1 cellular context compared by ENCODE assay signal in the genomic region with DNA sequence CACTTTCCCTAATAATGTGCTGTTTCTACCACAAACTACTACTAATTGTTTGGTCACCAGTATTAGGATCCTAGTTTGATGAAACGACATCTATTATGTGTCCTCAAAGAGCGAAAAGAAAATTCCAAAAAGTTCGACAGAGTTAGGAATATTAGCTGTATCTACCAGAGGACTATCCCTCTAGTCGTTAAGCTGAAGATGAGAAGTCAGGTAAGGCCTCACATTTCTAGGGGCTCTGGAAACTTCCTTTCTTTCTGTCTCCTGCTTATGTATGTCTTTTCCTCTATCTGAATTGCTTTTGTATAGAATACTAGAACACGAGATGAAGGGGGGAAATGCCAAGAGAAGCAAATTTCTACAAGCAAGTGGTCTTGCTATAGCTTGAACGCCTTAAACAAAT.
TF ChIP-seq lines count a peak whose summit lies in the region.

No MANE protein-coding gene starts in this region.

TF ChIP-seq in H1, 55 proteins besides CTCF, POLR2A, EP300 and RAD21:
- TF ChIP-seq SP1 (IDR thresholded peaks at IDR 0.05; ENCODE audit: low read depth, low read length) = no peak
- no peak for TF ChIP-seq SAP30 (IDR thresholded peaks at IDR 0.05; ENCODE audit: insufficient read depth, insufficient replicate concordance, low read length)
- no peak for TF ChIP-seq SRF (IDR thresholded peaks at IDR 0.05; ENCODE audit: low read depth, low read length)
- TF ChIP-seq TCF12 (IDR thresholded peaks at IDR 0.05; ENCODE audit: low read depth, low read length) = no peak
- TF ChIP-seq HDAC2 (IDR thresholded peaks at IDR 0.05; ENCODE audit: borderline replicate concordance in 1 of 2, low read depth in 2 of 2, low read length in 2 of 2) = no peak
- TF ChIP-seq SIRT6 (IDR thresholded peaks at IDR 0.05; ENCODE audit: low read length) = no peak
- TF ChIP-seq, protein P1, sequence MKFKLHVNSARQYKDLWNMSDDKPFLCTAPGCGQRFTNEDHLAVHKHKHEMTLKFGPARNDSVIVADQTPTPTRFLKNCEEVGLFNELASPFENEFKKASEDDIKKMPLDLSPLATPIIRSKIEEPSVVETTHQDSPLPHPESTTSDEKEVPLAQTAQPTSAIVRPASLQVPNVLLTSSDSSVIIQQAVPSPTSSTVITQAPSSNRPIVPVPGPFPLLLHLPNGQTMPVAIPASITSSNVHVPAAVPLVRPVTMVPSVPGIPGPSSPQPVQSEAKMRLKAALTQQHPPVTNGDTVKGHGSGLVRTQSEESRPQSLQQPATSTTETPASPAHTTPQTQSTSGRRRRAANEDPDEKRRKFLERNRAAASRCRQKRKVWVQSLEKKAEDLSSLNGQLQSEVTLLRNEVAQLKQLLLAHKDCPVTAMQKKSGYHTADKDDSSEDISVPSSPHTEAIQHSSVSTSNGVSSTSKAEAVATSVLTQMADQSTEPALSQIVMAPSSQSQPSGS (IDR thresholded peaks at IDR 0.05; ENCODE audit: low read length) = no peak
- TF ChIP-seq POLR2AphosphoS5 (IDR thresholded peaks at IDR 0.05; ENCODE audit: low read depth, low read length) = no peak
- TF ChIP-seq GABPA (IDR thresholded peaks at IDR 0.05; ENCODE audit: borderline replicate concordance, insufficient read depth, low read length) = no peak
- no peak for TF ChIP-seq SP2 (IDR thresholded peaks at IDR 0.05; ENCODE audit: low read length)
- TF ChIP-seq E2F6 (IDR thresholded peaks at IDR 0.05) = no peak
- TF ChIP-seq KDM4A (IDR thresholded peaks at IDR 0.05; ENCODE audit: low read depth, low read length, severe bottlenecking) = no peak
- no peak for TF ChIP-seq SP4 (IDR thresholded peaks at IDR 0.05; ENCODE audit: low read length)
- TF ChIP-seq CREB1 (IDR thresholded peaks at IDR 0.05) = no peak
- TF ChIP-seq SIN3A (conservative IDR thresholded peaks at IDR 0.05 in 1 of 2, IDR thresholded peaks at IDR 0.05 in 1 of 2; ENCODE audit: low read depth in 1 of 2, low read length in 2 of 2) = no peak
- TF ChIP-seq RFX5 (IDR thresholded peaks at IDR 0.05; ENCODE audit: borderline replicate concordance, low read depth, low read length) = no peak
- TF ChIP-seq CHD2 (IDR thresholded peaks at IDR 0.05; ENCODE audit: low read length) = no peak
